9 cellular contexts compared by ENCODE assay signal in the genomic region with DNA sequence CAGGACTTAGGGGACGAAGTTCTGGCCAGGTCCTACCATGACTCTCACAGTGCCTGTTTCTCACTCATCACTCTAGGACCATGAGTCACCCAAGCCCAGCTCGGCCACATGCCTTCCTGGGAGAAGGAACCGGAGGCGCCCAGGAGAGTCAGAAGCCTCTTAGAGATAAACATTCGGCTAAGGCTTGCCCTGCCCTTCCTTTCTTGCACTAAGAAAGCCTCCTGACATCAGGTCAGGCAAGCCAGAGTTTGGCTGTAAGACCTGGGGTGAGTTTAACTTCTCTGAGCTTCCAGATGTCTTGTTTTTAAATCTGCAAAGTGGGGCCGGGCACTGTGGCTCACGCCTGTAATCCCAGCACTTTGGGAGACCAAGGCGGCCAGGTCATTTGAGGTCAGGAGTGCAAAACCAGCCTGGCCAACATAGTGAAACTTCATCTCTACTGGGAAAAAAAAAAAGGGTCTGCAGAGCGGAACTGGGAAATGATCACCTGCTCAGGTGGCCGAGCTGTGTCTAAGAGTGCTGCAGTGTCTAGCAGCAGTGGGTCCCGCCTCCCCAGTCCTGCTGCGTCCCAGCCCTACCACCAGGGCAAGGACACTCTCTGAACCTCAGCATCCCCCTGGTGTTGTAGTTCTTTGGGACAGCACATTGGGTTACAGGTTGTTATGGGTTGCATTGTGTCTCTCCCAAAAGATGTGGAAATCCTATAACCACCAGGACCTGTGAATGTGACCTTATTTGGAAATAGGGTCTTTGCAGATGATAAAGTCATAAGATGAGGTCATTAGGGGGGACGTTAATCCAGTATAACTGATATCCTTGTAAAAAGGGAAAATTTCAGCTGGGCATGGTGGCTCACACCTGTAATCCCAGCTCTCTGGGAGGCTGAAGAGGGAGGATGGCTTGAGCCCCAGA. TPM values are rescaled to one million over a fixed set of nuclear protein-coding genes. Genes with fewer than 3 reads are reported as not detected.
A peak's percentile ranks its signal among the peaks of the same experiment; 100 is the strongest.
DNase-seq lines count a peak whose midpoint lies in the region; ATAC-seq and TF ChIP-seq lines count a peak whose summit lies in the region.
"Had no signal": no experiment of that assay in that cellular context is flagged by ENCODE, and none has a peak within 500 bp of the region (broad histone marks: within the 10 kb centered on the region; RNA-seq: fewer than 3 reads in every experiment).

No MANE protein-coding gene starts in this region.

- H3K4me2 ChIP-seq in GM23248 (ENCODE audit: unreplicated experiment), result peak overlapping the region; percentile 54
- no peak overlapping the region for H3K4me2 ChIP-seq in hepatocyte
- no peak overlapping the region for H3K4me2 ChIP-seq in Karpas-422 (ENCODE audit: low read depth, low read length, poor library complexity, severe bottlenecking)

- no peak for TF ChIP-seq POLR2A in spleen (IDR thresholded peaks at IDR 0.05)

- H3K36me3 ChIP-seq in ACC112 (ENCODE audit: insufficient read depth, low read length) (no peaks in the 10 kb centered on the region), GM23248 (ENCODE audit: low read depth) (peaks cover 7% of the 10 kb centered on the region; the same call in 1 of the 2 replicates), WERI-Rb-1 (peaks cover 6% of the 10 kb centered on the region), hepatocyte (replicated peaks; ENCODE audit: insufficient read depth, low read depth) (no peaks in the 10 kb centered on the region), spleen (peaks cover 0 to 8% (median 3%) of the 10 kb centered on the region in 6 donors), Karpas-422 (ENCODE audit: insufficient read depth, low read length) (no peaks in the 10 kb centered on the region)

- H3K79me2 ChIP-seq in ACC112 (ENCODE audit: control insufficient read depth, insufficient read depth, low read length, unreplicated experiment) (peaks cover 31% of the 10 kb centered on the region), GM23248 (ENCODE audit: insufficient read depth) (peaks cover 32% of the 10 kb centered on the region), hepatocyte (peaks cover 31% of the 10 kb centered on the region), Karpas-422 (ENCODE audit: low read length) (peaks cover 32% of the 10 kb centered on the region)

- H3K4me1 ChIP-seq in ACC112 (ENCODE audit: control insufficient read depth, insufficient read depth, low read length, unreplicated experiment) (peaks cover 28% of the 10 kb centered on the region), GM23248 (ENCODE audit: insufficient read depth) (peaks cover 28% of the 10 kb centered on the region), hepatocyte (ENCODE audit: insufficient read depth) (peaks cover 10% of the 10 kb centered on the region), spleen (peaks cover 10 to 37% (median 30%) of the 10 kb centered on the region in 6 donors), Karpas-422 (ENCODE audit: low read length) (peaks cover 48% of the 10 kb centered on the region)

- TF ChIP-seq CTCF in WERI-Rb-1 (IDR thresholded peaks at IDR 0.05; ENCODE audit: low read depth, low read length) (peak; percentile 39), hepatocyte (IDR thresholded peaks at IDR 0.05; ENCODE audit: poor library complexity) (no peak), spleen (IDR thresholded peaks at IDR 0.05 in 8 of 11, conservative IDR thresholded peaks at IDR 0.05 in 3 of 11) (no peak)

- DNase-seq in GM23248 (peak; percentile 97), WERI-Rb-1 (peak; percentile 69), hepatocyte (ENCODE audit: low spot score) (peak; percentile 63), spleen (no peak), Karpas-422 (no peak), globus pallidus (ENCODE audit: low spot score) (no peak)
- no peak for DNase-seq in stimulated activated naive CD8-positive, alpha-beta T cell treated with anti-CD3 and anti-CD28 coated beads, Interleukin-15, Interleukin-2, amounts not matched to agents 100 U/mL and 50 U/mL, for 24 hours

- peaks cover 16% of the 10 kb centered on the region for H3F3A ChIP-seq in GM23248 (ENCODE audit: insufficient read depth)

- H2AFZ ChIP-seq in ACC112 (ENCODE audit: low read length, unreplicated experiment) (no peak overlapping the region), GM23248 (peak overlapping the region; percentile 78), hepatocyte (no peak overlapping the region), Karpas-422 (ENCODE audit: low read length) (no peak overlapping the region)

- 57 to 58% methylated on average over 13 of the region's 13 CpGs for WGBS in GM23248 (ENCODE audit: low coverage in 1 of 2, low lambda C conversion rate in 2 of 2, missing lambda C conversion rate in 2 of 2), 2 experiments
- 74% methylated on average over 13 of the region's 13 CpGs for WGBS in hepatocyte (ENCODE audit: low lambda C conversion rate, missing lambda C conversion rate)
- whole genome bisulfite sequencing in spleen, 5 donors, result 81 to 92% (median 88%) methylated on average over 13 of the region's 13 CpGs

- H3K4me3 ChIP-seq in ACC112 (ENCODE audit: low read depth, low read length) (no peak overlapping the region), GM23248 (no peak overlapping the region), WERI-Rb-1 (ENCODE audit: low read depth, low read length) (no peak overlapping the region), hepatocyte (no peak overlapping the region), spleen (no peak overlapping the region), Karpas-422 (ENCODE audit: low read length) (no peak overlapping the region)

- intact Hi-C loops in spleen (cut with DNase I; ENCODE audit: low total_unique reads), result no loop called here

- H4K20me1 ChIP-seq in GM23248 (ENCODE audit: insufficient read depth) (peaks cover 4% of the 10 kb centered on the region; the same call in 1 of the 2 replicates), hepatocyte (ENCODE audit: insufficient read depth, poor library complexity, severe bottlenecking) (peaks cover 9% of the 10 kb centered on the region), Karpas-422 (ENCODE audit: insufficient read depth, low read depth, low read length) (peaks cover 10% of the 10 kb centered on the region)

- ATAC-seq in stimulated activated naive CD8-positive, alpha-beta T cell treated with anti-CD3 and anti-CD28 coated beads, Interleukin-15, Interleukin-2, amounts not matched to agents 100 U/mL and 50 U/mL, for 24 hours, result no peak

- H3K9me3 ChIP-seq in GM23248 (ENCODE audit: low read depth), result no peaks in the 10 kb centered on the region
- no peaks in the 10 kb centered on the region for H3K9me3 ChIP-seq in WERI-Rb-1 (ENCODE audit: severe bottlenecking)
- no peaks in the 10 kb centered on the region for H3K9me3 ChIP-seq in hepatocyte (ENCODE audit: low read depth)
- no peaks in the 10 kb centered on the region for H3K9me3 ChIP-seq in spleen
- H3K9me3 ChIP-seq in Karpas-422 (ENCODE audit: low read length), result no peaks in the 10 kb centered on the region

- H3K9ac ChIP-seq in GM23248 (peak overlapping the region; percentile 55), Karpas-422 (ENCODE audit: low read length) (no peak overlapping the region)

- in situ Hi-C loops in GM23248 (cut with MboI), result no loop called here

- H3K9me2 ChIP-seq in GM23248 (ENCODE audit: insufficient read depth) (no peaks in the 10 kb centered on the region), hepatocyte (replicated peaks; ENCODE audit: insufficient read depth) (no peaks in the 10 kb centered on the region), Karpas-422 (replicated peaks; ENCODE audit: insufficient read depth, low read length) (no peaks in the 10 kb centered on the region)

- H3K27ac ChIP-seq in ACC112 (ENCODE audit: low read depth, low read length) (peak overlapping the region; percentile 55), GM23248 (peak overlapping the region; percentile 84), WERI-Rb-1 (peak overlapping the region; percentile 94), hepatocyte (no peak overlapping the region), spleen (no peak overlapping the region), Karpas-422 (ENCODE audit: low read length) (no peak overlapping the region)
- H3K27ac ChIP-seq: HL-60 had no signal

- H3K27me3 ChIP-seq in ACC112 (ENCODE audit: insufficient read depth, low read length) (no peaks in the 10 kb centered on the region), GM23248 (replicated peaks; ENCODE audit: insufficient read depth) (no peaks in the 10 kb centered on the region), WERI-Rb-1 (ENCODE audit: insufficient read depth, low read depth, severe bottlenecking) (no peaks in the 10 kb centered on the region), hepatocyte (no peaks in the 10 kb centered on the region), spleen (replicated peaks in 1 of 7) (no peaks in the 10 kb centered on the region), Karpas-422 (ENCODE audit: low read length) (no peaks in the 10 kb centered on the region)

RNA-seq across cellular contexts. Expression of a gene that starts 1.8 kb away (rescaled TPM):
- total RNA-seq in GM23248 (2014; rRNA removed; shearing (Covaris generic)), result 111 and 125 TPM in 2 replicates
- polyA plus RNA-seq in GM23248 (2016; fragmentation: Nextera tagmentation; extraction: Ambion mirVana), result 115 and 120 TPM in 2 replicates
- total RNA-seq in hepatocyte, result 35.5 and 44.1 TPM in 2 replicates
- 41.8 and 42.0 TPM in 2 replicates for polyA plus RNA-seq in hepatocyte
- total RNA-seq in spleen, result 10 to 100 TPM; 32.7 to 64.9 (median 39.0) TPM
- 10 to 100 TPM; 18.6 to 27.5 (median 24.0) TPM for polyA plus RNA-seq in spleen
- 55.8 and 80.6 TPM in 2 replicates for total RNA-seq in Karpas-422 (2014; rRNA removed; shearing (Covaris generic); ENCODE audit: low replicate concordance)

Comparison
In these comparisons a context has a peak if more than half of its experiments do, and no peak if none do; other contexts are left out.
1. H3K27ac ChIP-seq: peak in ACC112 (single experiment), GM23248 (single experiment) and WERI-Rb-1 (single experiment); none in hepatocyte (single experiment), spleen (0 of 8) and Karpas-422 (single experiment).
2. DNase-seq: peak in GM23248 (single experiment), WERI-Rb-1 (single experiment) and hepatocyte (single experiment); none in spleen (single experiment), Karpas-422 (single experiment), globus pallidus (single experiment) and stimulated activated naive CD8-positive, alpha-beta T cell treated with anti-CD3 and anti-CD28 coated beads, Interleukin-15, Interleukin-2, amounts not matched to agents 100 U/mL and 50 U/mL, for 24 hours (single experiment).